In genomic region chr3:22735373-22735772, GRCh38 we compare ENCODE assay signal across 7 cellular contexts.
"Had no signal": no experiment of that assay in that cellular context is flagged by ENCODE, and none has a peak within 500 bp of the region (broad histone marks: within the 10 kb centered on the region; RNA-seq: fewer than 3 reads in every experiment).

No MANE protein-coding gene starts in this region.

- ATAC-seq: HCT116, K562 had no signal

- DNase-seq: GOT3, H7, IMR-90, KG1 had no signal

- H3K4me1 ChIP-seq: HAP-1 had no signal

- H3K9me3 ChIP-seq: HAP-1 had no signal

- H3K4me3 ChIP-seq: HAP-1, K562 had no signal

- H3K36me3 ChIP-seq: HAP-1 had no signal
